In the genomic region with DNA sequence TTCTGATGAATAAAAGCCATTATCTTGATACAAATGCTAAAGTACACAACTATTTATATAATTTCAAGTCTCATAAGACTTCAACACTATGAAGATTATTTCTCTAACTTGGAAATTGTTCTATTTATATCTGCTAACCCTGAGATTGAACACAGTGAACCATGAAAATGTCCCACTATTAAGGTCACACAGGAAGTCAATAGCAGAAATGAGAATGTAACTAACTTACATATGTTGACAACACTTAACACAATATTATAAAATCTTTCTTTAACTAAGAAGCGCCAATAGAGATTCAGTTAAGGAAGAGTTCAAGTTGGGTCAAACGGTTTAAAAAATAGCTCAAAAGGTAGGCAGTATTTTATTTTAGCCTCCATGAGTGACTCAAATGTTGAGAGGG, we compare ENCODE assay signal across 21 cellular contexts.
A peak's percentile ranks its signal among the peaks of the same experiment; 100 is the strongest.
DNase-seq lines count a peak whose midpoint lies in the region; ATAC-seq, FAIRE-seq and TF ChIP-seq lines count a peak whose summit lies in the region.
"Had no signal": no experiment of that assay in that cellular context is flagged by ENCODE, and none has a peak within 500 bp of the region (broad histone marks: within the 10 kb centered on the region; RNA-seq: fewer than 3 reads in every experiment).

No MANE protein-coding gene starts in this region.

- no peaks in the 10 kb centered on the region for H3K27me3 ChIP-seq in DOHH2 (ENCODE audit: control insufficient read depth, low read length)

- H3K27me3 Mint-ChIP-seq in memory B cell = no peaks in the 10 kb centered on the region
- no peaks in the 10 kb centered on the region for H3K27me3 Mint-ChIP-seq in effector memory CD8-positive, alpha-beta T cell

- H3K9me2 ChIP-seq in DOHH2 (replicated peaks; ENCODE audit: control insufficient read depth, low read length) = no peaks in the 10 kb centered on the region

- no peak overlapping the region for H3K4me3 Mint-ChIP-seq in memory B cell
- no peak overlapping the region for H3K4me3 Mint-ChIP-seq in effector memory CD8-positive, alpha-beta T cell
- H3K4me3 Mint-ChIP-seq: CD8-positive, alpha-beta memory T cell; T-helper 1 cell treated with Interleukin-12 subunit alpha and Interleukin-12 subunit beta and Interleukin-4 antibody, amounts not matched to agents 30 μg/mL and 1 μg/mL, for 36 hours had no signal

- no peak for DNase-seq in GM19239 (ENCODE audit: insufficient read length, low spot score)
- no peak for DNase-seq in memory B cell (ENCODE audit: low spot score in 2 of 2)
- DNase-seq in foreskin fibroblast = no peak
- no peak for DNase-seq in effector memory CD8-positive, alpha-beta T cell
- DNase-seq: CD8-positive, alpha-beta memory T cell; DND-41; GF-D8; H7; NCI-H1092 treated with DMSO at 0.1 percent for 48 hours; NCI-H187; NCI-H2171 treated with DMSO at 0.1 percent for 48 hours; NCI-H510A; NCI-H82; SHP77 had no signal

- peaks cover 2% of the 10 kb centered on the region; the same call in 1 of the 2 replicates for H3K9me3 ChIP-seq in DOHH2 (ENCODE audit: control insufficient read depth, insufficient read depth, low read length)

- H3K27ac ChIP-seq in DOHH2 (ENCODE audit: low read depth, low read length) = no peak overlapping the region

- H3K79me2 ChIP-seq in DOHH2 (ENCODE audit: control insufficient read depth, low read length) = no peaks in the 10 kb centered on the region

- no peaks in the 10 kb centered on the region for H4K20me1 ChIP-seq in DOHH2 (ENCODE audit: control insufficient read depth, insufficient read depth, low read depth, low read length)

- H3K36me3 ChIP-seq in DOHH2 (ENCODE audit: control insufficient read depth, low read length) = no peaks in the 10 kb centered on the region

- H3K4me3 ChIP-seq in DOHH2 (ENCODE audit: low read length) = peak overlapping the region; percentile 8; the same call in 1 of the 2 replicates
- no peak overlapping the region for H3K4me3 ChIP-seq in foreskin fibroblast (ENCODE audit: low read depth in 1 of 2, low read length in 2 of 2)

- ATAC-seq in HG03469 (IDR thresholded peaks at IDR 0.05; ENCODE audit: unreplicated experiment) = peak; percentile 61
- ATAC-seq in memory B cell (ENCODE audit: low read depth) = peak; percentile 89
- no peak for ATAC-seq in HG02840 (IDR thresholded peaks at IDR 0.05; ENCODE audit: low FRiP score, unreplicated experiment)
- no peak for ATAC-seq in GM21619 (IDR thresholded peaks at IDR 0.05; ENCODE audit: unreplicated experiment)
- no peak for ATAC-seq in effector memory CD8-positive, alpha-beta T cell (replicated peaks)
- ATAC-seq: SK-N-SH treated with all-trans-retinoic acid at 6 μM for 48 hours had no signal

- peak; percentile 69 for FAIRE-seq in GM19239 (lab: Jason Lieb, UNC)
- FAIRE-seq: RCC 7860 had no signal

- 0 out of 2 replicates have a peak, but pooled peaks cover 3% of the 10 kb centered on the region for H3F3A ChIP-seq in DOHH2 (ENCODE audit: control insufficient read depth, insufficient read depth)

- TF ChIP-seq CTCF in DOHH2 (IDR thresholded peaks at IDR 0.05; ENCODE audit: low read depth, low read length, poor library complexity, severe bottlenecking) (no peak), foreskin fibroblast (IDR thresholded peaks at IDR 0.05; ENCODE audit: low read depth, low read length) (no peak)

- peaks cover 4% of the 10 kb centered on the region for H3K9me3 Mint-ChIP-seq in memory B cell
- no peaks in the 10 kb centered on the region for H3K9me3 Mint-ChIP-seq in effector memory CD8-positive, alpha-beta T cell

- H3K36me3 Mint-ChIP-seq in memory B cell = peaks cover 3% of the 10 kb centered on the region
- no peaks in the 10 kb centered on the region for H3K36me3 Mint-ChIP-seq in effector memory CD8-positive, alpha-beta T cell (ENCODE audit: insufficient read depth)

- no peak overlapping the region for H3K27ac Mint-ChIP-seq in memory B cell
- H3K27ac Mint-ChIP-seq in effector memory CD8-positive, alpha-beta T cell = no peak overlapping the region
- H3K27ac Mint-ChIP-seq: CD8-positive, alpha-beta memory T cell; T-helper 1 cell treated with Interleukin-12 subunit alpha and Interleukin-12 subunit beta and Interleukin-4 antibody, amounts not matched to agents 30 μg/mL and 1 μg/mL, for 36 hours had no signal

- peak overlapping the region; percentile 42 for H3K4me2 ChIP-seq in DOHH2 (ENCODE audit: low read length)

- peaks cover 25% of the 10 kb centered on the region for H3K4me1 Mint-ChIP-seq in memory B cell
- peaks cover 4 to 6% of the 10 kb centered on the region in 2 donors for H3K4me1 Mint-ChIP-seq in effector memory CD8-positive, alpha-beta T cell (ENCODE audit: low read depth in 2 of 2)

- H3K4me1 ChIP-seq in DOHH2 (ENCODE audit: control insufficient read depth, low read length) = peaks cover 32% of the 10 kb centered on the region

Comparison
In these comparisons a context has a peak if more than half of its experiments do, and no peak if none do; other contexts are left out.
1. ATAC-seq: peak in HG03469 (single experiment) and memory B cell (single experiment); none in HG02840 (single experiment), GM21619 (single experiment) and effector memory CD8-positive, alpha-beta T cell (single experiment).